20 cellular contexts compared by ENCODE assay signal in the genomic region with DNA sequence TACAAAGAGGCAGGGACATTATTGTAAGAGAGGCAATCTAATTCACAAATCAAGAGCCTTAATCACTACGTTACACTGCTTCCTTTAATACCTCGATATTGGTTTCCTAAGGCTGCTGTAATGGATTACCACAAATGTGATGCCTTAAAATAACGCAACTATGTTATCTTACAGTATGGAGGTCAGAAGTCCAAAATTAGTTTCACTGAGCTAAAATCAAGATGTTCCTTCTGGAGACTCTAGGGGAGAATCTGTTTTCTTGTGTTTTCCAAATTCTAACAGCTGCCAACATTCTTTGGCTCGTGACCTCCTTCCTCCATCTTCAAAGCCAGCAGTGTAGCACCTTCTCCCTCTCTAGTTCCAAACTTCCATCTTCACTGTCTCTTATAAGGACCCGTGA.
A peak's percentile ranks its signal among the peaks of the same experiment; 100 is the strongest.
DNase-seq lines count a peak whose midpoint lies in the region; ATAC-seq, FAIRE-seq and TF ChIP-seq lines count a peak whose summit lies in the region.
"Had no signal": no experiment of that assay in that cellular context is flagged by ENCODE, and none has a peak within 500 bp of the region (broad histone marks: within the 10 kb centered on the region; RNA-seq: fewer than 3 reads in every experiment).

No MANE protein-coding gene starts in this region.

- peak overlapping the region; percentile 92; the same call in 1 of the 2 replicates for H3K27ac ChIP-seq in SJCRH30
- no peak overlapping the region for H3K27ac ChIP-seq in HepG2 (ENCODE audit: extremely low read length, insufficient read depth, low read length)

- TF ChIP-seq CTCF in glutamatergic neuron (IDR thresholded peaks at IDR 0.05; ENCODE audit: partially characterized antibody, unreplicated experiment) (no peak), HepG2 (CRISPR knock-in tag; IDR thresholded peaks at IDR 0.05) (no peak)

- no peaks in the 10 kb centered on the region for H3K27me3 Mint-ChIP-seq in glutamatergic neuron (ENCODE audit: unreplicated experiment)
- H3K27me3 Mint-ChIP-seq: CD4-positive, alpha-beta memory T cell had no signal

- no peak for DNase-seq in Right ventricle myocardium superior
- DNase-seq in Right ventricle myocardium inferior (ENCODE audit: missing footprints): no peak
- peak; percentile 4 for DNase-seq in LHCN-M2 (ENCODE audit: low read depth)
- DNase-seq in SJCRH30: peak in 1 of 2 experiments; percentile 17
- DNase-seq in glutamatergic neuron: no peak
- no peak for DNase-seq in HepG2 (ENCODE audit: low spot score)
- DNase-seq in frontal cortex (ENCODE audit: low spot score in 2 of 2): no peak
- DNase-seq: C1 segment of cervical spinal cord; Calu3; CD4-positive, alpha-beta memory T cell; COR-L47; DMS53; DMS79 treated with DMSO at 0.1 percent for 48 hours; GF-D8; HFFc6 had no signal

- no peaks in the 10 kb centered on the region for H3K9me3 Mint-ChIP-seq in glutamatergic neuron (ENCODE audit: unreplicated experiment)
- H3K9me3 Mint-ChIP-seq: GM23338 had no signal

- H3K27me3 ChIP-seq in SJCRH30 (no peaks in the 10 kb centered on the region), HepG2 (ENCODE audit: control insufficient read depth in 1 of 2, insufficient read depth in 2 of 2, low read length in 2 of 2) (no peaks in the 10 kb centered on the region)

- H3K9ac ChIP-seq in HepG2 (ENCODE audit: insufficient read depth, low read depth, low read length): no peak overlapping the region

- TF ChIP-seq EP300 in HepG2 (IDR thresholded peaks at IDR 0.05; ENCODE audit: low read depth in 2 of 2, low read length in 2 of 2) (no peak), HepG2 (CRISPR knock-in tag; IDR thresholded peaks at IDR 0.05; ENCODE audit: borderline replicate concordance) (no peak)

- TF ChIP-seq POLR2A in HepG2 (IDR thresholded peaks at IDR 0.05; ENCODE audit: insufficient read depth in 1 of 2, low read depth in 2 of 2, low read length in 2 of 2): no peak

- no peak overlapping the region for H2AFZ ChIP-seq in HepG2 (ENCODE audit: low read length)

- no peak for TF ChIP-seq RAD21 in HepG2 (CRISPR knock-in tag; IDR thresholded peaks at IDR 0.05)

- ATAC-seq in Right ventricle myocardium superior (ENCODE audit: poor library complexity) (peak; percentile 41), Right ventricle myocardium inferior (no peak), HepG2 (no peak), HG03354 (IDR thresholded peaks at IDR 0.05; ENCODE audit: poor library complexity, severe bottlenecking, unreplicated experiment) (no peak)
- ATAC-seq: GM23338 had no signal

- no TSS peak for BruUV-seq in HepG2 (replicated peaks; lab: Mats Ljungman, UMichigan)

- H4K20me1 ChIP-seq in HepG2 (ENCODE audit: insufficient read depth, low read length): no peaks in the 10 kb centered on the region

- H3K4me1 ChIP-seq in SJCRH30 (peaks cover 28% of the 10 kb centered on the region), HepG2 (ENCODE audit: insufficient read depth, low read length) (no peaks in the 10 kb centered on the region)
- H3K4me1 ChIP-seq: HAP-1 had no signal

- no peaks in the 10 kb centered on the region for H3K79me2 ChIP-seq in HepG2 (ENCODE audit: insufficient read depth, low read length)

- H3K4me2 ChIP-seq in HepG2 (ENCODE audit: low read depth, low read length): no peak overlapping the region
- H3K4me2 ChIP-seq: GM23338 had no signal

- POLR2A ChIA-PET in HepG2 (lab: Yijun Ruan, JAX): no interaction called here

- CTCF ChIA-PET in HepG2 (lab: Yijun Ruan, JAX; ENCODE audit: low intra/inter-chr PET ratio, low total read pairs): no interaction called here

- H3K36me3 ChIP-seq in SJCRH30 (no peaks in the 10 kb centered on the region), HepG2 (replicated peaks in 1 of 2; ENCODE audit: control insufficient read depth in 1 of 2, insufficient read depth in 2 of 2, low read length in 2 of 2) (no peaks in the 10 kb centered on the region)
- H3K36me3 ChIP-seq: HAP-1 had no signal

- peaks cover 9% of the 10 kb centered on the region for H3K4me1 Mint-ChIP-seq in glutamatergic neuron (ENCODE audit: low read depth, unreplicated experiment)
- H3K4me1 Mint-ChIP-seq: CD4-positive, alpha-beta memory T cell; GM23338 had no signal

- FAIRE-seq in HepG2 (lab: Jason Lieb, UNC) (no peak), frontal cortex (lab: Jason Lieb, UNC) (no peak)
- FAIRE-seq: GM12891, GM18507 had no signal

- no peak overlapping the region for H3K4me3 Mint-ChIP-seq in glutamatergic neuron (ENCODE audit: unreplicated experiment)
- H3K4me3 Mint-ChIP-seq: CD4-positive, alpha-beta memory T cell; GM23338; HFFc6 had no signal

- WGBS in HepG2 (ENCODE audit: low lambda C conversion rate): 42% methylated on average over 5 of the region's 5 CpGs

- no peak overlapping the region for H3K4me3 ChIP-seq in SJCRH30
- H3K4me3 ChIP-seq in HepG2 (replicated peaks in 1 of 3; ENCODE audit: insufficient read depth in 1 of 3, low read depth in 2 of 3, low read length in 3 of 3): no peak overlapping the region
- H3K4me3 ChIP-seq: GM23338, HAP-1 had no signal

- H3K9me3 ChIP-seq in SJCRH30 (replicated peaks): 0 out of 2 replicates have a peak, but pooled peaks cover 5% of the 10 kb centered on the region
- no peaks in the 10 kb centered on the region for H3K9me3 ChIP-seq in HepG2 (ENCODE audit: low read length)
- H3K9me3 ChIP-seq: HAP-1 had no signal

- peak overlapping the region; percentile 30 for H3K27ac Mint-ChIP-seq in glutamatergic neuron (ENCODE audit: unreplicated experiment)
- H3K27ac Mint-ChIP-seq: CD4-positive, alpha-beta memory T cell; GM23338; HFFc6 had no signal

- intact Hi-C loops in Right ventricle myocardium superior (cut with DNase I) (no loop called here), Right ventricle myocardium inferior (cut with DNase I) (no loop called here), HepG2 (cut with micrococcal nuclease; ENCODE audit: unreplicated experiment) (no loop called here)

- H3K36me3 Mint-ChIP-seq in glutamatergic neuron (ENCODE audit: unreplicated experiment): no peaks in the 10 kb centered on the region
- H3K36me3 Mint-ChIP-seq: CD4-positive, alpha-beta memory T cell had no signal

- in situ Hi-C loops in HepG2 (cut with HindIII; ENCODE audit: extremely low pct_ligation_motif_present, low pct_unique_long_range_greater_than_20kb): no loop called here

TF ChIP-seq in HepG2, 621 proteins besides CTCF, POLR2A, EP300 and RAD21:
- no peak for TF ChIP-seq ZNF333 (CRISPR knock-in tag; IDR thresholded peaks at IDR 0.05; ENCODE audit: borderline replicate concordance)
- no peak for TF ChIP-seq ZFP1 (CRISPR knock-in tag; IDR thresholded peaks at IDR 0.05)
- TF ChIP-seq HMG20A (CRISPR knock-in tag; IDR thresholded peaks at IDR 0.05; ENCODE audit: borderline replicate concordance): no peak
